In the genomic region with DNA sequence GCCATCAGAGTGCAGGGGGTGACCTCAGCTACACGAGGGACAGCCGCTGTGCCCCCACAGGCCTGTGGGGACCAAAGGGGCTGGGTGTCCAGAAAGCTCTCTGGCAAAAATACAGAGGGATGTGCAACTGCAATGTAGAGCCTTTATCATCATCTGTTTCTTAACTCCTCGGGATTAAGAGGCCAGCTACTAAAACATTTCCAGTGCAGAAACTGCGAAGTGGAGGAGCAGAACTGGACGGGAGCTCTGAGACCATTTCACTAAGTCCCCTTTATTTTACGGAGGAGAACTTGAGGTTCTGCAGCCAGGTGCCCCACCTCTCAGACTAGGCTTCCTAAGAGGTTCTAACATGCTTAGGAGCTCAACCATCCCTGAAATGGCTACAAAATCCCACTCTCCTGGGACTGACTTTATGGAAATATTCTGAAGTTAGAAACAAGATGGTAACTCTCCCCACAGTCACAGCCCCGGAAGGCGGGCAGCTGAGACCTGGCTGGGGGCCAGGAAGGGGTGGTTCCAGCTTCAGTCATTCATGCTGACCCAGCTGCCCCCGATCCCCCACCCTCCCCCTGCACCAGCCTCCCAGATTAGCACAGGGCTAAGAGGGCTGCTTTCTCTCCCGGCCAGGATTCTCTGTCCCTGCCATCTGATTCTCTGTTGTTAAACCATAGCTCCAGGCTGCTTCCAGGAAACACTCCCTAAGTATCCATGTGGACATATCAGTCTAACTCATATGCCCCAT, we compare ENCODE assay signal across 9 cellular contexts. TPM values are rescaled to one million over a fixed set of nuclear protein-coding genes. Genes with fewer than 3 reads are reported as not detected.
DNase-seq lines count a peak whose midpoint lies in the region; ATAC-seq and TF ChIP-seq lines count a peak whose summit lies in the region.
"Had no signal": no experiment of that assay in that cellular context is flagged by ENCODE, and none has a peak within 500 bp of the region (broad histone marks: within the 10 kb centered on the region; RNA-seq: fewer than 3 reads in every experiment).

No MANE protein-coding gene starts in this region.

- H3K4me1 ChIP-seq in foreskin keratinocyte: peaks cover 4% of the 10 kb centered on the region
- H3K4me1 ChIP-seq in parathyroid adenoma: peaks cover 50% of the 10 kb centered on the region
- H3K4me1 ChIP-seq in esophagus squamous epithelium: peaks cover 6 to 52% (median 17%) of the 10 kb centered on the region in 3 donors

- no peak overlapping the region for H3K9ac ChIP-seq in parathyroid adenoma

- intact Hi-C loops in esophagus squamous epithelium (cut with DNase I) (no loop called here), posterior vena cava (cut with DNase I) (no loop called here)

- 63 to 64% methylated on average over 4 to 6 of the region's 10 CpGs for WGBS in esophagus squamous epithelium, 2 donors

- H3K36me3 ChIP-seq in parathyroid adenoma (ENCODE audit: control insufficient read depth, insufficient read depth, low read length): no peaks in the 10 kb centered on the region
- H3K36me3 ChIP-seq in esophagus squamous epithelium: peaks cover 0 to 94% (median 13%) of the 10 kb centered on the region in 3 donors

- no peaks in the 10 kb centered on the region for H3K79me2 ChIP-seq in parathyroid adenoma

- peak; percentile 55 for DNase-seq in DMS79 treated with DMSO at 0.1 percent for 48 hours (lab: John Stamatoyannopoulos, UW)
- DNase-seq in RPMI7951 (ENCODE audit: low read depth): peak; percentile 84
- DNase-seq in foreskin keratinocyte: peak in 1 of 2 donors; percentile 55
- no peak for DNase-seq in NCI-H2107 treated with DMSO at 0.1 percent for 48 hours (lab: John Stamatoyannopoulos, UW; ENCODE audit: unreplicated experiment)
- DNase-seq in esophagus squamous epithelium (lab: John Stamatoyannopoulos, UW): no peak
- DNase-seq in posterior vena cava (ENCODE audit: low spot score): no peak
- DNase-seq: T-cell had no signal

- H3K4me3 ChIP-seq in parathyroid adenoma (ENCODE audit: low read depth, low read length) (no peak overlapping the region), esophagus squamous epithelium (no peak overlapping the region)

- H3K27me3 ChIP-seq in foreskin keratinocyte (no peaks in the 10 kb centered on the region), parathyroid adenoma (ENCODE audit: control insufficient read depth, insufficient read depth, low read length) (no peaks in the 10 kb centered on the region), esophagus squamous epithelium (no peaks in the 10 kb centered on the region)

- ATAC-seq in foreskin keratinocyte: peak; percentile 40
- no peak for ATAC-seq in HG02571 (IDR thresholded peaks at IDR 0.05; ENCODE audit: unreplicated experiment)
- ATAC-seq: T-cell had no signal

- TF ChIP-seq POLR2A in esophagus squamous epithelium (IDR thresholded peaks at IDR 0.05): no peak

- H3K27ac ChIP-seq in foreskin keratinocyte (no peak overlapping the region), parathyroid adenoma (peak overlapping the region; percentile 91), esophagus squamous epithelium (peak overlapping the region in 2 of 4 donors; percentile 9 to 17)

- H3K9me3 ChIP-seq in parathyroid adenoma (ENCODE audit: control insufficient read depth, low read length): no peaks in the 10 kb centered on the region
- H3K9me3 ChIP-seq in esophagus squamous epithelium: no peaks in the 10 kb centered on the region

- TF ChIP-seq CTCF in foreskin keratinocyte (conservative IDR thresholded peaks at IDR 0.05) (no peak), parathyroid adenoma (IDR thresholded peaks at IDR 0.05) (no peak), esophagus squamous epithelium (IDR thresholded peaks at IDR 0.05) (no peak)

- H3K4me2 ChIP-seq in parathyroid adenoma (ENCODE audit: low read length): no peak overlapping the region

- H2AFZ ChIP-seq in parathyroid adenoma: peak overlapping the region; percentile 17

RNA-seq across cellular contexts. Expression of gene UMPS, which starts 40.3 kb away (rescaled TPM):
- total RNA-seq in RPMI7951 (2014; rRNA removed; shearing (Covaris generic)): 28.3 and 35.9 TPM in 2 replicates
- total RNA-seq in foreskin keratinocyte (44.9 and 45.1 TPM in 2 replicates), esophagus squamous epithelium (10 to 100 TPM; 11.6 to 33.5 (median 29.2) TPM), posterior vena cava (10 to 100 TPM; 15.5 to 16.1 TPM)
- 52.7 and 57.5 TPM in 2 replicates for polyA plus RNA-seq in foreskin keratinocyte

Comparison
In these comparisons a context has a peak if more than half of its experiments do, and no peak if none do; other contexts are left out.
1. DNase-seq: peak in DMS79 treated with DMSO at 0.1 percent for 48 hours (single experiment) and RPMI7951 (single experiment); none in NCI-H2107 treated with DMSO at 0.1 percent for 48 hours (single experiment), esophagus squamous epithelium (single experiment) and posterior vena cava (single experiment).